ENCODE assay signal across 11 cellular contexts in genomic region chr11:124643605-124644425, GRCh38. TPM values are rescaled to one million over a fixed set of nuclear protein-coding genes. Genes with fewer than 3 reads are reported as not detected.
DNase-seq lines count a peak whose midpoint lies in the region; ATAC-seq and TF ChIP-seq lines count a peak whose summit lies in the region.
"Had no signal": no experiment of that assay in that cellular context is flagged by ENCODE, and none has a peak within 500 bp of the region (broad histone marks: within the 10 kb centered on the region; RNA-seq: fewer than 3 reads in every experiment).

No MANE protein-coding gene starts in this region.

- DNase-seq in BJ (ENCODE audit: low read depth) = peak; percentile 76
- DNase-seq in HUDEP-2 (lab: John Stamatoyannopoulos, UW; ENCODE audit: unreplicated experiment in 76 of 76) = peak in 40 of 76 experiments; percentile 3 to 80 (median 45)
- DNase-seq in astrocyte of the hippocampus (ENCODE audit: low read depth, low spot score) = peak; percentile 91
- no peak for DNase-seq in left lung
- no peak for DNase-seq in mucosa of descending colon
- DNase-seq in epidermal melanocyte (ENCODE audit: insufficient read length, low spot score) = no peak
- DNase-seq in 8988T = no peak
- no peak for DNase-seq in activated CD4-positive, alpha-beta T cell treated with anti-CD3 and anti-CD28 coated beads, Interleukin-2, amount 50 U/mL, for 4 hours

- H3K4me3 ChIP-seq in BJ (ENCODE audit: low read depth, low read length) = no peak overlapping the region
- no peak overlapping the region for H3K4me3 ChIP-seq in left lung
- no peak overlapping the region for H3K4me3 ChIP-seq in mucosa of descending colon

- TF ChIP-seq CTCF in BJ (IDR thresholded peaks at IDR 0.05; ENCODE audit: insufficient read depth, low read depth, low read length) = no peak
- no peak for TF ChIP-seq CTCF in left lung (IDR thresholded peaks at IDR 0.05)
- TF ChIP-seq CTCF in mucosa of descending colon (IDR thresholded peaks at IDR 0.05) = no peak

- POLR2A ChIA-PET in BJ (lab: Charles Lee) = interaction anchor here (0.6 kb wide), 1 partner anchor 18 kb away, joined by 14 read pairs; no protein-coding TSS in a partner anchor

- H3K4me1 ChIP-seq in left lung = peaks cover 0 to 7% of the 10 kb centered on the region in 2 donors
- no peaks in the 10 kb centered on the region for H3K4me1 ChIP-seq in mucosa of descending colon (ENCODE audit: low read depth)

- CTCF ChIA-PET in BJ (lab: Yijun Ruan, JAX) = interaction anchor here (0.5 to 3.8 kb wide), 24 partner anchors 8 to 1468 kb away, joined by 3 to 22 read pairs (median 3); no protein-coding TSS in a partner anchor

- no peak overlapping the region for H3K27ac ChIP-seq in left lung

- ATAC-seq in left lung (peak; percentile 61), mucosa of descending colon (no peak)

- H3K9me3 ChIP-seq in left lung (no peaks in the 10 kb centered on the region), mucosa of descending colon (no peaks in the 10 kb centered on the region)

- intact Hi-C loops in left lung (cut with DNase I) = no loop called here
- intact Hi-C loops in mucosa of descending colon (cut with DNase I, micrococcal nuclease) = no loop called here

- H3K36me3 ChIP-seq in BJ (ENCODE audit: control insufficient read depth, insufficient read depth, low read length) (no peaks in the 10 kb centered on the region), left lung (peaks cover 0 to 19% of the 10 kb centered on the region in 2 donors), mucosa of descending colon (ENCODE audit: low read depth) (no peaks in the 10 kb centered on the region)

- H3K27me3 ChIP-seq in BJ (ENCODE audit: control insufficient read depth, insufficient read depth, low read length) (no peaks in the 10 kb centered on the region), left lung (no peaks in the 10 kb centered on the region)

RNA-seq across cellular contexts. Expression of gene TBRG1, which starts 21.2 kb away (rescaled TPM):
- polyA plus RNA-seq in BJ (2011; rRNA removed) = 40.8 and 42.5 TPM in 2 replicates
- 11.5 and 14.4 TPM in 2 replicates for polyA minus RNA-seq in BJ (2011; rRNA and poly(A)+ RNA removed)
- 10 to 100 TPM; 34.1 to 41.9 TPM for total RNA-seq in left lung
- 10 to 100 TPM; 26.6 to 45.8 (median 41.8) TPM for total RNA-seq in mucosa of descending colon

RNA-seq across cellular contexts. Expression of gene SIAE, which starts 29.7 kb away (rescaled TPM):
- polyA plus RNA-seq in BJ (2011; rRNA removed) = 42.1 and 43.8 TPM in 2 replicates
- polyA minus RNA-seq in BJ (2011; rRNA and poly(A)+ RNA removed) = 2.4 and 4.5 TPM in 2 replicates
- total RNA-seq in left lung = 10 to 100 TPM; 34.6 to 71.5 TPM
- total RNA-seq in mucosa of descending colon = 100 to 1,000 TPM in 2 of 3 donors, 10 to 100 TPM in 1; 81.7 to 232 (median 147) TPM

RNA-seq across cellular contexts. Expression of gene SPA17, which starts 29.9 kb away (rescaled TPM):
- 2.9 and 12.1 TPM in 2 replicates for polyA plus RNA-seq in BJ (2011; rRNA removed)
- 2.6 and 4.5 TPM in 2 replicates for polyA minus RNA-seq in BJ (2011; rRNA and poly(A)+ RNA removed)
- total RNA-seq in left lung = 1 to 10 TPM; 5.6 TPM
- 1 to 10 TPM; 4.6 to 6.9 (median 5.8) TPM for total RNA-seq in mucosa of descending colon

RNA-seq across cellular contexts. Expression of gene PANX3, which starts 32.6 kb away (rescaled TPM):
- not detected in 2 replicates for polyA plus RNA-seq in BJ (2011; rRNA removed)
- polyA minus RNA-seq in BJ (2011; rRNA and poly(A)+ RNA removed) = not detected in 2 replicates
- total RNA-seq in left lung (not detected), mucosa of descending colon (not detected)
- total RNA-seq: H7, left lobe of liver, right cardiac atrium had no signal
- polyA plus RNA-seq: right cardiac atrium had no signal

Comparison
In these comparisons a context has a peak if more than half of its experiments do, and no peak if none do; other contexts are left out.
1. DNase-seq: peak in BJ (single experiment), HUDEP-2 (40 of 76) and astrocyte of the hippocampus (single experiment); none in left lung (0 of 2), mucosa of descending colon (0 of 3), epidermal melanocyte (single experiment), 8988T (single experiment) and activated CD4-positive, alpha-beta T cell treated with anti-CD3 and anti-CD28 coated beads, Interleukin-2, amount 50 U/mL, for 4 hours (0 of 2).